8 cellular contexts compared by ENCODE assay signal in genomic region chr16:89167425-89167941, GRCh38. TPM values are rescaled to one million over a fixed set of nuclear protein-coding genes. Genes with fewer than 3 reads are reported as not detected.
A peak's percentile ranks its signal among the peaks of the same experiment; 100 is the strongest.
DNase-seq lines count a peak whose midpoint lies in the region; ATAC-seq and TF ChIP-seq lines count a peak whose summit lies in the region.

No MANE protein-coding gene starts in this region.

- no peak overlapping the region for H3K27ac ChIP-seq in sigmoid colon

- ATAC-seq in HG02763 (IDR thresholded peaks at IDR 0.05; ENCODE audit: unreplicated experiment) (no peak), HG02623 (IDR thresholded peaks at IDR 0.05; ENCODE audit: unreplicated experiment) (no peak)

- H3K36me3 ChIP-seq in sigmoid colon: no peaks in the 10 kb centered on the region

- no peak overlapping the region for H3K27ac Mint-ChIP-seq in T-helper 2 cell treated with Interferon-gamma antibody and Interleukin-4, amounts not matched to agents 5 μg/mL and 100 μg/mL, for 36 hours

- H3K4me1 ChIP-seq in sigmoid colon: peaks cover 0 to 25% (median 21%) of the 10 kb centered on the region in 4 donors

- H3K9me3 ChIP-seq in sigmoid colon: no peaks in the 10 kb centered on the region

- DNase-seq in GM10248 (ENCODE audit: extremely low spot score): peak; percentile 88
- peak; percentile 78 for DNase-seq in NCI-H1092 (lab: John Stamatoyannopoulos, UW)
- peak; percentile 74 for DNase-seq in T-helper 2 cell treated with Interferon-gamma antibody and Interleukin-4, amounts not matched to agents 5 μg/mL and 100 μg/mL, for 36 hours (ENCODE audit: low spot score)
- DNase-seq in amniotic stem cell (lab: John Stamatoyannopoulos, UW): peak; percentile 20
- DNase-seq in hepatic stellate cell (ENCODE audit: low spot score): peak; percentile 92
- DNase-seq in sigmoid colon: peak; percentile 84

- no peaks in the 10 kb centered on the region for H3K36me3 Mint-ChIP-seq in T-helper 2 cell treated with Interferon-gamma antibody and Interleukin-4, amounts not matched to agents 5 μg/mL and 100 μg/mL, for 36 hours (ENCODE audit: low read depth)

- TF ChIP-seq CTCF in GM10248 (IDR thresholded peaks at IDR 0.05; ENCODE audit: control extremely low read depth, extremely low read depth, low read depth, missing control alignments): peak; percentile 84
- peak; percentile 26 to 84 (median 70) for TF ChIP-seq CTCF in sigmoid colon (IDR thresholded peaks at IDR 0.05)

- no peaks in the 10 kb centered on the region for H3K9me3 Mint-ChIP-seq in T-helper 2 cell treated with Interferon-gamma antibody and Interleukin-4, amounts not matched to agents 5 μg/mL and 100 μg/mL, for 36 hours

- H3K4me3 ChIP-seq in sigmoid colon: no peak overlapping the region

- no peak overlapping the region for H3K4me3 Mint-ChIP-seq in T-helper 2 cell treated with Interferon-gamma antibody and Interleukin-4, amounts not matched to agents 5 μg/mL and 100 μg/mL, for 36 hours

- WGBS in sigmoid colon, 2 donors: 9 to 15% methylated on average over 18 of the region's 18 CpGs

- peaks cover 5% of the 10 kb centered on the region for H3K4me1 Mint-ChIP-seq in T-helper 2 cell treated with Interferon-gamma antibody and Interleukin-4, amounts not matched to agents 5 μg/mL and 100 μg/mL, for 36 hours (ENCODE audit: low read depth)

- no peaks in the 10 kb centered on the region for H3K27me3 Mint-ChIP-seq in T-helper 2 cell treated with Interferon-gamma antibody and Interleukin-4, amounts not matched to agents 5 μg/mL and 100 μg/mL, for 36 hours (ENCODE audit: low read depth)

- POLR2A ChIA-PET in GM10248 (lab: Yijun Ruan, JAX): interaction anchor here (1.5 kb wide), 1 partner anchor 11 kb away, joined by 3 read pairs; no protein-coding TSS in a partner anchor

- no peak for TF ChIP-seq POLR2A in sigmoid colon (IDR thresholded peaks at IDR 0.05)

- CTCF ChIA-PET in GM10248 (lab: Yijun Ruan, JAX): interaction anchor here (0.8 to 3.6 kb wide), 38 partner anchors 9 to 494 kb away, joined by 3 to 31 read pairs (median 4); partner anchors contain the start of genes APRT, CBFA2T3, GALNS and TRAPPC2L

- intact Hi-C loops in sigmoid colon (cut with DNase I): loop anchor here (2.0 kb wide), 1 partner anchor 225 kb away; no protein-coding TSS in a partner anchor

- no peak for TF ChIP-seq EP300 in sigmoid colon (IDR thresholded peaks at IDR 0.05)

- H3K27me3 ChIP-seq in sigmoid colon: peaks cover 47 to 89% (median 75%) of the 10 kb centered on the region in 3 donors

RNA-seq across cellular contexts. Expression of gene CDH15, which starts 4.1 kb away (rescaled TPM):
- not detected for total RNA-seq in sigmoid colon
- polyA plus RNA-seq in sigmoid colon: under 1 TPM in 1 of 3 donors, not detected in 2; 0.01 TPM

RNA-seq across cellular contexts. Expression of gene SLC22A31, which starts 32.9 kb away (rescaled TPM):
- total RNA-seq in sigmoid colon: not detected
- under 1 TPM in 1 of 3 donors, not detected in 2; 0.87 TPM for polyA plus RNA-seq in sigmoid colon

RNA-seq across cellular contexts. Expression of gene ZNF778, which starts 50.0 kb away (rescaled TPM):
- 10 to 100 TPM in 3 of 4 donors, 1 to 10 TPM in 1; 6.4 to 21.8 (median 12.6) TPM for total RNA-seq in sigmoid colon
- polyA plus RNA-seq in sigmoid colon: 10 to 100 TPM in 1 of 3 donors, 1 to 10 TPM in 1, under 1 TPM in 1; 0.69 to 96.1 (median 2.7) TPM

Comparison
In these comparisons a context has a peak if more than half of its experiments do, and no peak if none do; other contexts are left out.
1. DNase-seq: peak in every context shown above with its lines; median percentile 92 in hepatic stellate cell; 88 in GM10248; 84 in sigmoid colon; 78 in NCI-H1092; 74 in T-helper 2 cell treated with Interferon-gamma antibody and Interleukin-4, amounts not matched to agents 5 μg/mL and 100 μg/mL, for 36 hours; 20 in amniotic stem cell.